1 cellular context compared by ENCODE assay signal in genomic region chr6:157339432-157339831, GRCh38.
TF ChIP-seq lines count a peak whose summit lies in the region.

No MANE protein-coding gene starts in this region.

TF ChIP-seq in Ishikawa, 13 proteins besides CTCF, POLR2A, EP300 and RAD21 (continued from another document):
- TF ChIP-seq REST (IDR thresholded peaks at IDR 0.05; ENCODE audit: low read depth), result no peak
- no peak for TF ChIP-seq USF1 (IDR thresholded peaks at IDR 0.05)
- no peak for TF ChIP-seq NFIC (IDR thresholded peaks at IDR 0.05)
- TF ChIP-seq TAF1 (IDR thresholded peaks at IDR 0.05; ENCODE audit: low read depth), result no peak
- no peak for TF ChIP-seq EGR1 (IDR thresholded peaks at IDR 0.05)
- TF ChIP-seq FOXM1 (IDR thresholded peaks at IDR 0.05; ENCODE audit: borderline replicate concordance, low read depth), result no peak
- no peak for TF ChIP-seq YY1 (IDR thresholded peaks at IDR 0.05; ENCODE audit: low read depth)
- no peak for TF ChIP-seq TCF12 (IDR thresholded peaks at IDR 0.05; ENCODE audit: low read depth)
- no peak for TF ChIP-seq TEAD4 (IDR thresholded peaks at IDR 0.05)
- no peak for TF ChIP-seq MAX (IDR thresholded peaks at IDR 0.05)
- TF ChIP-seq ZBTB7A (IDR thresholded peaks at IDR 0.05; ENCODE audit: low read depth), result no peak
TF ChIP-seq in Ishikawa: peak in this region for 0.
